ENCODE assay signal across 9 cellular contexts in genomic region chr3:28726840-28727239, GRCh38.
DNase-seq lines count a peak whose midpoint lies in the region; ATAC-seq and TF ChIP-seq lines count a peak whose summit lies in the region.
"Had no signal": no experiment of that assay in that cellular context is flagged by ENCODE, and none has a peak within 500 bp of the region (broad histone marks: within the 10 kb centered on the region; RNA-seq: fewer than 3 reads in every experiment).

No MANE protein-coding gene starts in this region.

- no peak overlapping the region for H3K27ac ChIP-seq in mesenchymal stem cell (ENCODE audit: low read length, poor library complexity, severe bottlenecking)

- no peaks in the 10 kb centered on the region for H3K36me3 ChIP-seq in mesenchymal stem cell (ENCODE audit: control insufficient read depth in 1 of 2, insufficient read depth in 2 of 2, low read depth in 1 of 2, low read length in 2 of 2)

- no peaks in the 10 kb centered on the region for H3K36me3 Mint-ChIP-seq in chondrocyte (ENCODE audit: low read depth)
- no peaks in the 10 kb centered on the region for H3K36me3 Mint-ChIP-seq in T-cell
- H3K36me3 Mint-ChIP-seq: IgD-negative memory B cell had no signal

- no peak overlapping the region for H3K4ac ChIP-seq in mesenchymal stem cell (ENCODE audit: low read depth in 1 of 2, low read length in 2 of 2)

- H3K9me3 Mint-ChIP-seq in chondrocyte (ENCODE audit: low read depth) (no peaks in the 10 kb centered on the region), T-cell (peaks cover 6 to 18% (median 17%) of the 10 kb centered on the region in 3 donors)

- H3K9ac ChIP-seq in mesenchymal stem cell (ENCODE audit: low read length): no peak overlapping the region

- WGBS in mesenchymal stem cell: 100% methylated on average over 1 of the region's 3 CpGs

- no peaks in the 10 kb centered on the region for H3K4me1 ChIP-seq in mesenchymal stem cell (ENCODE audit: control insufficient read depth, insufficient read depth, low read depth, low read length)

- H3K79me1 ChIP-seq in mesenchymal stem cell (replicated peaks; ENCODE audit: low read length, poor library complexity, severe bottlenecking): no peaks in the 10 kb centered on the region

- H3K27ac Mint-ChIP-seq in chondrocyte (ENCODE audit: unreplicated experiment) (no peak overlapping the region), T-cell (no peak overlapping the region)
- H3K27ac Mint-ChIP-seq: IgD-negative memory B cell had no signal

- CTCF ChIA-PET in T-cell (lab: Charles Lee): no interaction called here

- TF ChIP-seq CTCF in GM13977 (IDR thresholded peaks at IDR 0.05; ENCODE audit: extremely low read depth, insufficient read depth, missing control alignments) (peak; percentile 40), chondrocyte (IDR thresholded peaks at IDR 0.05) (peak; percentile 73)

- no peak overlapping the region for H2AFZ ChIP-seq in mesenchymal stem cell (ENCODE audit: low read depth, low read length)

- peaks cover 3% of the 10 kb centered on the region for H3K9me3 ChIP-seq in mesenchymal stem cell (ENCODE audit: control insufficient read depth, low read length)

- no peak overlapping the region for H2BK120ac ChIP-seq in mesenchymal stem cell (ENCODE audit: low read depth, low read length)

- no peak overlapping the region for H3K4me2 ChIP-seq in mesenchymal stem cell (ENCODE audit: low read length, poor library complexity, severe bottlenecking)

- in situ Hi-C loops in GM13977 (cut with MboI; ENCODE audit: low pct_unique_long_range_greater_than_20kb, low sequenced_read_pairs, unreplicated experiment): no loop called here

- POLR2A ChIA-PET in T-cell (lab: Charles Lee): no interaction called here

- H3K4me3 ChIP-seq in mesenchymal stem cell (ENCODE audit: insufficient read depth in 1 of 2, low read depth in 1 of 2, low read length in 2 of 2): no peak overlapping the region

- H3K4me1 Mint-ChIP-seq in chondrocyte (ENCODE audit: low read depth) (no peaks in the 10 kb centered on the region), T-cell (no peaks in the 10 kb centered on the region)
- H3K4me1 Mint-ChIP-seq: IgD-negative memory B cell had no signal

- no peak overlapping the region for H2BK15ac ChIP-seq in mesenchymal stem cell (ENCODE audit: low read depth, poor library complexity, severe bottlenecking)

- DNase-seq in AG08395 (ENCODE audit: low spot score) (peak; percentile 35), GM13977 (ENCODE audit: low spot score) (peak; percentile 22), NCI-H345 (lab: John Stamatoyannopoulos, UW) (peak; percentile 46), chondrocyte (ENCODE audit: low spot score) (no peak), mesenchymal stem cell (peak; percentile 29), ureter (ENCODE audit: low spot score) (no peak), T-cell (no peak)

- no peak overlapping the region for H2BK5ac ChIP-seq in mesenchymal stem cell (ENCODE audit: low read depth, low read length, poor library complexity, severe bottlenecking)

- peak; percentile 77 for ATAC-seq in HG02885 (IDR thresholded peaks at IDR 0.05; ENCODE audit: poor library complexity, unreplicated experiment)
- ATAC-seq in T-cell (replicated peaks in 1 of 4): no peak

- no peak overlapping the region for H4K8ac ChIP-seq in mesenchymal stem cell (ENCODE audit: low read length)

- no peak overlapping the region for H3K14ac ChIP-seq in mesenchymal stem cell (ENCODE audit: low read length in 2 of 2)

- no peak overlapping the region for H2BK12ac ChIP-seq in mesenchymal stem cell (ENCODE audit: low read length in 2 of 2)

- H3K4me3 Mint-ChIP-seq in chondrocyte (ENCODE audit: unreplicated experiment) (no peak overlapping the region), T-cell (no peak overlapping the region)
- H3K4me3 Mint-ChIP-seq: IgD-negative memory B cell had no signal

- H4K91ac ChIP-seq in mesenchymal stem cell (ENCODE audit: low read length): no peak overlapping the region

- H3K18ac ChIP-seq in mesenchymal stem cell (ENCODE audit: low read depth in 1 of 2, low read length in 2 of 2): no peak overlapping the region

- H3K23ac ChIP-seq in mesenchymal stem cell (ENCODE audit: low read length in 2 of 2): no peak overlapping the region

- no peak overlapping the region for H2AK5ac ChIP-seq in mesenchymal stem cell (ENCODE audit: low read length, severe bottlenecking)

- H3K27me3 Mint-ChIP-seq in chondrocyte (ENCODE audit: low read depth) (peaks cover 2% of the 10 kb centered on the region), T-cell (peaks cover 0 to 2% of the 10 kb centered on the region in 2 donors)
- H3K27me3 Mint-ChIP-seq: IgD-negative memory B cell had no signal

- no peaks in the 10 kb centered on the region for H3K27me3 ChIP-seq in mesenchymal stem cell (ENCODE audit: control insufficient read depth in 1 of 2, insufficient read depth in 1 of 2, low read length in 2 of 2)

Comparison
In these comparisons a context has a peak if more than half of its experiments do, and no peak if none do; other contexts are left out.
1. DNase-seq: peak in AG08395 (single experiment), GM13977 (single experiment), NCI-H345 (single experiment) and mesenchymal stem cell (single experiment); none in chondrocyte (single experiment), ureter (single experiment) and T-cell (0 of 34).